Comparison of ENCODE assay signal across 13 cellular contexts in genomic region chr1:184567016-184567415, GRCh38.
"Had no signal": no experiment of that assay in that cellular context is flagged by ENCODE, and none has a peak within 500 bp of the region (broad histone marks: within the 10 kb centered on the region; RNA-seq: fewer than 3 reads in every experiment).

No MANE protein-coding gene starts in this region.

- H3K27ac ChIP-seq: epithelial cell of prostate, lower lobe of right lung, tibial artery, uterus had no signal

- H3K27me3 ChIP-seq: tibial artery, uterus had no signal

- H3K36me3 ChIP-seq: lower lobe of right lung, tibial artery, uterus had no signal

- H3K9me3 ChIP-seq: lower lobe of right lung, tibial artery, uterus had no signal

- H3K4me3 ChIP-seq: lower lobe of right lung, tibial artery, uterus had no signal

- ATAC-seq: effector memory CD8-positive, alpha-beta T cell had no signal

- DNase-seq: activated CD4-positive, alpha-beta T cell treated with anti-CD3 and anti-CD28 coated beads, Interleukin-2, amount 50 U/mL, for 4 hours; caudate nucleus; effector memory CD8-positive, alpha-beta T cell; lower lobe of right lung; midbrain; nephron progenitor cell; nucleus accumbens; posterior cingulate gyrus; retina; stimulated activated naive CD4-positive, alpha-beta T cell; tibial artery; uterus had no signal
